In the genomic region with DNA sequence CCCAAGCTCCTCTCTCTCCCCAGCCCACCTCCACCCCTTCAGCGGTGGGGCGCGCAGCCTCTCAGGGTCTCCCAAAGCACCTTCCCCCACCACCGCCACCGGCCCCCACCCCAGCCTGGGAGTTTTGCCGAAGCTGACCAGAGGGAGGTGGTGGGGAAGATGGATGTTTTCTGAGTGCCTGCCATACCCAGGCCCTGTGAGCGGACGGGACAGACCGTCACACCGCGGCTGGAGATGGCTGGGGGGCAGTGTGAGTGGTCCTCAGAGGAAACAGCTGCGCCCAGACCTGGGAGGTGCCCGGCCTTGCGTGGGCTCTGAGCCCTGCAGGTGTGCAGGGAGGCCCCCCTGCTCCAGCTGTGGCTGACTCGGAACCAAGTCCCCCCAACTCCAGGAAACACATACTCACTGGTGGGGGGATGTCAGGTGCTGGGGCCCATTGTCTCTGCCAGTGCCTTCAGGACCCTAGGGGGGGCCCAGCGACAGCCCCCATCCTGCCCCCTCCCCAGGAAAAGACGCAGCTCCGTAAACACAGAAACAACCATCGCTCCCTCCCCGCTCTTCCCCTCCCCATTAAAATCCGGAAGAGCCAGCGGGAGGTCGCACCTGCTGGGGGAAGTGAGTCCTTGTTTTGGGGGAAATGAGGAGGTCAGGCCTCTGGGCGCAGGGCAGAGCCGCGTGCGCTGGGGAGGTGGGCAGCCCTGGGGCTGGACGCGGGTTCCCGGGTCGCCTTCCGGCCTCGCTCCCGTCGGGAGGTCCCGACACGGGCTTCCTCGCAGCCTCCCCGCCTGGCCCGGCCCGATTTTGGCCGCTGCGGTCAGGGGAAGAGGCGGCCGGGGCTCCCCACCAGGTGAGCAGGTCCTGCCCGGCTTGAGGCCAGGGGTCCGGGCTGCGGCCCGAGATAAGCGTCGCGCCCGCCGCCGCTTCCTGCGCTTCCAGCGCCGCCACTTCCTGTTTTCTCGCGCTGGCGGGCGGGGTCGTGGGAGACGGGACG, we compare ENCODE assay signal across 8 cellular contexts. TPM values are rescaled to one million over a fixed set of nuclear protein-coding genes. Genes with fewer than 3 reads are reported as not detected.
A peak's percentile ranks its signal among the peaks of the same experiment; 100 is the strongest.
DNase-seq lines count a peak whose midpoint lies in the region; ATAC-seq and TF ChIP-seq lines count a peak whose summit lies in the region.

No MANE protein-coding gene starts in this region.

- H2BK20ac ChIP-seq in H9 (ENCODE audit: low read depth, low read length, poor library complexity, severe bottlenecking) = no peak overlapping the region

- TF ChIP-seq CTCF in BE2C (IDR thresholded peaks at IDR 0.05; ENCODE audit: low read depth, low read length) = no peak
- no peak for TF ChIP-seq CTCF in H9 (conservative IDR thresholded peaks at IDR 0.05)

- no peak overlapping the region for H3K18ac ChIP-seq in H9 (ENCODE audit: insufficient read length, low read depth, low read length)

- DNase-seq in BE2C (no peak), H9 (no peak), DMS153 (lab: John Stamatoyannopoulos, UW) (no peak), NCI-H1105 treated with DMSO at 0.1 percent for 48 hours (lab: John Stamatoyannopoulos, UW) (no peak), epidermal melanocyte (ENCODE audit: insufficient read length, low spot score) (no peak)
- DNase-seq in activated naive CD8-positive, alpha-beta T cell treated with anti-CD3 and anti-CD28 coated beads for 36 hours = no peak

- H3K27me3 ChIP-seq in BE2C (peaks cover 6% of the 10 kb centered on the region; the same call in 1 of the 2 replicates), H9 (ENCODE audit: insufficient read depth, low read length) (peaks cover 25% of the 10 kb centered on the region; the same call in 1 of the 2 replicates)

- H3K4me3 ChIP-seq in BE2C (ENCODE audit: low read depth, low read length) (peak overlapping the region; percentile 44), mesodermal cell (ENCODE audit: extremely low read depth, insufficient read depth, low read length, poor library complexity, severe bottlenecking) (peak overlapping the region; percentile 23)

- no peak overlapping the region for H3K27ac Mint-ChIP-seq in H9
- peak overlapping the region; percentile 84 for H3K27ac Mint-ChIP-seq in activated naive CD8-positive, alpha-beta T cell treated with anti-CD3 and anti-CD28 coated beads for 36 hours

- no peak overlapping the region for H4K5ac ChIP-seq in H9 (ENCODE audit: insufficient read length, low read depth, low read length)

- no peak overlapping the region for H3T11ph ChIP-seq in H9 (ENCODE audit: low read length)

- no peak overlapping the region for H3K56ac ChIP-seq in H9 (ENCODE audit: insufficient read length, low read depth, low read length)

- ATAC-seq in GM19452 (IDR thresholded peaks at IDR 0.05; ENCODE audit: unreplicated experiment) = no peak

- H3K23me2 ChIP-seq in H9 (ENCODE audit: insufficient read length, low read depth, low read length, poor library complexity, severe bottlenecking) = peaks cover 14% of the 10 kb centered on the region

- H3K4ac ChIP-seq in H9 (ENCODE audit: low read depth, low read length) = no peak overlapping the region

- H2AFZ ChIP-seq in H9 (ENCODE audit: low read length) = no peak overlapping the region

- H3K27me3 Mint-ChIP-seq in H9 (ENCODE audit: low read depth) = peaks cover 81% of the 10 kb centered on the region
- peaks cover 12% of the 10 kb centered on the region for H3K27me3 Mint-ChIP-seq in activated naive CD8-positive, alpha-beta T cell treated with anti-CD3 and anti-CD28 coated beads for 36 hours

- no peaks in the 10 kb centered on the region for H4K20me1 ChIP-seq in H9 (ENCODE audit: control insufficient read depth, insufficient read depth, insufficient read length)

- H4K8ac ChIP-seq in H9 (replicated peaks; ENCODE audit: insufficient read length, low read depth, low read length) = no peak overlapping the region

- no peak overlapping the region for H3K9ac ChIP-seq in H9 (ENCODE audit: extremely low read depth, insufficient read length, low read length)

- H3K79me1 ChIP-seq in H9 (ENCODE audit: insufficient read depth, low read depth, low read length, poor library complexity, severe bottlenecking) = no peaks in the 10 kb centered on the region

- no peak overlapping the region for H2BK15ac ChIP-seq in H9 (ENCODE audit: low read depth, low read length)

- H3K79me2 ChIP-seq in H9 (ENCODE audit: insufficient read depth, low read length) = no peaks in the 10 kb centered on the region

- H3K23ac ChIP-seq in H9 (ENCODE audit: insufficient read length, low read depth, low read length) = no peak overlapping the region

- peaks cover 0 to 2% (median 0%) of the 10 kb centered on the region in 3 experiments; a peak in 2 of 7 replicates for H3K36me3 Mint-ChIP-seq in H9 (ENCODE audit: insufficient read depth in 1 of 3, low read depth in 3 of 3)
- peaks cover 2% of the 10 kb centered on the region for H3K36me3 Mint-ChIP-seq in activated naive CD8-positive, alpha-beta T cell treated with anti-CD3 and anti-CD28 coated beads for 36 hours

- H3K36me3 ChIP-seq in BE2C (no peaks in the 10 kb centered on the region), mesodermal cell (ENCODE audit: control insufficient read depth, insufficient read depth, low read length) (peaks cover 1% of the 10 kb centered on the region)

- H3K9me3 ChIP-seq in BE2C (no peaks in the 10 kb centered on the region), H9 (ENCODE audit: control insufficient read depth, low read depth, low read length) (no peaks in the 10 kb centered on the region), mesodermal cell (ENCODE audit: control insufficient read depth, low read length) (no peaks in the 10 kb centered on the region)

- H2AK5ac ChIP-seq in H9 (ENCODE audit: insufficient read length, low read length) = no peak overlapping the region

- H2BK5ac ChIP-seq in H9 (ENCODE audit: insufficient read length, low read length) = no peak overlapping the region

- peak overlapping the region; percentile 48 to 75 for H3K4me3 Mint-ChIP-seq in H9
- H3K4me3 Mint-ChIP-seq in activated naive CD8-positive, alpha-beta T cell treated with anti-CD3 and anti-CD28 coated beads for 36 hours = peak overlapping the region; percentile 83

- peaks cover 19 to 26% of the 10 kb centered on the region in 2 experiments for H3K4me1 Mint-ChIP-seq in H9
- peaks cover 27% of the 10 kb centered on the region for H3K4me1 Mint-ChIP-seq in activated naive CD8-positive, alpha-beta T cell treated with anti-CD3 and anti-CD28 coated beads for 36 hours

- H3K27ac ChIP-seq in H9 (ENCODE audit: insufficient read length, low read depth, low read length) (no peak overlapping the region), mesodermal cell (ENCODE audit: low read depth, low read length, severe bottlenecking) (no peak overlapping the region)

- H3K9me3 Mint-ChIP-seq in H9 = peaks cover 2 to 3% of the 10 kb centered on the region in 2 experiments; a peak in 2 of 5 replicates
- H3K9me3 Mint-ChIP-seq in activated naive CD8-positive, alpha-beta T cell treated with anti-CD3 and anti-CD28 coated beads for 36 hours = no peaks in the 10 kb centered on the region

- H3K4me1 ChIP-seq in BE2C = peaks cover 33% of the 10 kb centered on the region
- H3K4me1 ChIP-seq in H9 (ENCODE audit: insufficient read depth, low read length) = peaks cover 5% of the 10 kb centered on the region; the same call in 1 of the 2 replicates
- peaks cover 11% of the 10 kb centered on the region for H3K4me1 ChIP-seq in mesodermal cell (ENCODE audit: control insufficient read depth, insufficient read depth, low read length, poor library complexity, severe bottlenecking)

- WGBS in H9 (ENCODE audit: extremely low coverage, insufficient read length, low lambda C conversion rate) = no CpG with 5 or more reads among the region's 65 CpGs
- WGBS in mesodermal cell (ENCODE audit: insufficient coverage in 2 of 2), 2 experiments = 10 to 19% methylated on average over 17 to 30 of the region's 65 CpGs

- peak overlapping the region; percentile 65 for H3K4me2 ChIP-seq in H9 (ENCODE audit: insufficient read depth, insufficient read length, low read length)

- H3K14ac ChIP-seq in H9 (ENCODE audit: insufficient read depth, low read length) = peak overlapping the region; percentile 51; the same call in 1 of the 2 replicates

- no peak overlapping the region for H2BK12ac ChIP-seq in H9 (ENCODE audit: insufficient read length, low read depth, low read length)

- no peak overlapping the region for H2BK120ac ChIP-seq in H9 (ENCODE audit: low read depth, low read length, poor library complexity, severe bottlenecking)

- no peak overlapping the region for H4K91ac ChIP-seq in H9 (ENCODE audit: insufficient read length, low read depth, low read length)

RNA-seq across cellular contexts. Expression of a gene that starts 6.1 kb away (rescaled TPM):
- polyA plus RNA-seq in BE2C (2012; ENCODE audit: insufficient read depth, insufficient read length, low read depth) = 20.3 TPM
- 1.3 and 2.2 TPM in 2 replicates for total RNA-seq in H9 (2021)
- total RNA-seq in activated naive CD8-positive, alpha-beta T cell treated with anti-CD3 and anti-CD28 coated beads for 36 hours = 1 to 10 TPM; 2.1 to 2.5 TPM
- 1.7 TPM for polyA plus RNA-seq in mesodermal cell (2013, experiment 1 of 2)
- 0.66 TPM for polyA plus RNA-seq in mesodermal cell (2013, experiment 2 of 2)

RNA-seq across cellular contexts. Expression of a gene that starts 7.4 kb away (rescaled TPM):
- polyA plus RNA-seq in BE2C (2012; ENCODE audit: insufficient read depth, insufficient read length, low read depth) = 54.0 TPM
- total RNA-seq in H9 (2021) = 1.6 and 2.0 TPM in 2 replicates
- not detected for total RNA-seq in activated naive CD8-positive, alpha-beta T cell treated with anti-CD3 and anti-CD28 coated beads for 36 hours
- 30.3 TPM for polyA plus RNA-seq in mesodermal cell (2013, experiment 1 of 2)
- 18.1 TPM for polyA plus RNA-seq in mesodermal cell (2013, experiment 2 of 2)

RNA-seq across cellular contexts. Expression of a gene that starts 20.9 kb away (rescaled TPM):
- polyA plus RNA-seq in BE2C (2012; ENCODE audit: insufficient read depth, insufficient read length, low read depth) = 202 TPM
- 48.1 and 51.7 TPM in 2 replicates for total RNA-seq in H9 (2021)
- total RNA-seq in activated naive CD8-positive, alpha-beta T cell treated with anti-CD3 and anti-CD28 coated beads for 36 hours = 10 to 100 TPM; 37.8 to 38.6 TPM
- polyA plus RNA-seq in mesodermal cell (2013, experiment 1 of 2) = 83.7 TPM
- polyA plus RNA-seq in mesodermal cell (2013, experiment 2 of 2) = 77.5 TPM

RNA-seq across cellular contexts. Expression of a gene that starts 37.2 kb away (rescaled TPM):
- polyA plus RNA-seq in BE2C (2012; ENCODE audit: insufficient read depth, insufficient read length, low read depth) = 31.1 TPM
- total RNA-seq in H9 (2021) = 11.7 and 12.8 TPM in 2 replicates
- total RNA-seq in activated naive CD8-positive, alpha-beta T cell treated with anti-CD3 and anti-CD28 coated beads for 36 hours = 10 to 100 TPM; 26.4 to 31.8 TPM
- polyA plus RNA-seq in mesodermal cell (2013, experiment 1 of 2) = 12.9 TPM
- 12.2 TPM for polyA plus RNA-seq in mesodermal cell (2013, experiment 2 of 2)

RNA-seq across cellular contexts. Expression of a gene that starts 37.8 kb away (rescaled TPM):
- 2.7 TPM for polyA plus RNA-seq in BE2C (2012; ENCODE audit: insufficient read depth, insufficient read length, low read depth)
- total RNA-seq in H9 (2021) = 0.90 and 1.0 TPM in 2 replicates
- under 1 TPM; 0.16 to 0.25 TPM for total RNA-seq in activated naive CD8-positive, alpha-beta T cell treated with anti-CD3 and anti-CD28 coated beads for 36 hours
- 4.6 TPM for polyA plus RNA-seq in mesodermal cell (2013, experiment 1 of 2)
- polyA plus RNA-seq in mesodermal cell (2013, experiment 2 of 2) = 3.4 TPM
